Comparison of ENCODE assay signal across 31 cellular contexts in genomic region chr1:104476126-104476525, GRCh38.
"Had no signal": no experiment of that assay in that cellular context is flagged by ENCODE, and none has a peak within 500 bp of the region (broad histone marks: within the 10 kb centered on the region; RNA-seq: fewer than 3 reads in every experiment).

No MANE protein-coding gene starts in this region.

- H3K36me3 ChIP-seq: ascending aorta, cardiac muscle cell had no signal

- H3K4me3 ChIP-seq: ascending aorta, cardiac muscle cell had no signal

- ATAC-seq: activated CD8-positive, alpha-beta T cell treated with anti-CD3 and anti-CD28 coated beads for 36 hours; activated naive CD4-positive, alpha-beta T cell treated with anti-CD3 and anti-CD28 coated beads, Interleukin-2, amount 50 U/mL, for 72 hours; activated T-cell treated with anti-CD3 and anti-CD28 coated beads, Interleukin-2, amount 50 U/mL, for 4 hours; activated T-cell treated with anti-CD3 and anti-CD28 coated beads, Interleukin-2, amount 50 U/mL, for 72 hours; activated T-helper 17 cell treated with anti-CD3 and anti-CD28 coated beads, Interleukin-2, amount 50 U/mL, for 72 hours had no signal

- H3K27ac ChIP-seq: ascending aorta, cardiac muscle cell, VCaP had no signal

- H3K9me3 ChIP-seq: ascending aorta had no signal

- H3K27me3 ChIP-seq: ascending aorta, cardiac muscle cell had no signal

- H3K4me1 ChIP-seq: ascending aorta had no signal

- DNase-seq: activated B cell treated with CpG ODN at 0.5 μM for 24 hours; activated CD4-positive, alpha-beta memory T cell treated with anti-CD3 and anti-CD28 coated beads for 36 hours; activated CD4-positive, alpha-beta T cell treated with anti-CD3 and anti-CD28 coated beads for 4 hours; activated CD4-positive, alpha-beta T cell treated with anti-CD3 and anti-CD28 coated beads, Interleukin-2, amount 10 ng/mL, durations not matched to agents 24 days and 14 days; activated CD4-positive, alpha-beta T cell treated with anti-CD3 and anti-CD28 coated beads, Interleukin-2, amount 50 U/mL, for 1 hour; activated CD4-positive, alpha-beta T cell treated with anti-CD3 and anti-CD28 coated beads, Interleukin-2, amount 50 U/mL, for 4 hours; activated CD4-positive, CD25-positive, alpha-beta regulatory T cell treated with anti-CD3 and anti-CD28 coated beads, Interleukin-2, amount 50 U/mL, for 72 hours; activated CD8-positive, alpha-beta memory T cell treated with anti-CD3 and anti-CD28 coated beads, Interleukin-2, amount 50 U/mL, for 4 hours; activated CD8-positive, alpha-beta T cell treated with anti-CD3 and anti-CD28 coated beads for 36 hours; activated effector memory CD4-positive, alpha-beta T cell treated with anti-CD3 and anti-CD28 coated beads, Interleukin-2, amount 50 U/mL, for 16 hours; activated gamma-delta T cell treated with Interleukin-2 at 50 U/mL for 16 hours; activated naive CD4-positive, alpha-beta T cell; activated naive CD4-positive, alpha-beta T cell treated with anti-CD3 and anti-CD28 coated beads for 36 hours; activated naive CD4-positive, alpha-beta T cell treated with anti-CD3 and anti-CD28 coated beads, Interleukin-2, amount 50 U/mL, for 16 hours; activated naive CD8-positive, alpha-beta T cell treated with anti-CD3 and anti-CD28 coated beads for 36 hours; activated T-cell treated with anti-CD3 and anti-CD28 coated beads for 4 hours; activated T-cell treated with anti-CD3 and anti-CD28 coated beads, Interleukin-2, amount 50 U/mL, for 1 hour; activated T-cell treated with anti-CD3 and anti-CD28 coated beads, Interleukin-2, amount 50 U/mL, for 4 hours; activated T-cell treated with anti-CD3 and anti-CD28 coated beads, Interleukin-2, amount 50 U/mL, for 72 hours; amygdala; anterior cingulate cortex; caudate nucleus; cerebellar nuclear complex; T-helper 1 cell; T-helper 2 cell; T-helper 9 cell had no signal
